ENCODE assay signal across 8 cellular contexts in the genomic region with DNA sequence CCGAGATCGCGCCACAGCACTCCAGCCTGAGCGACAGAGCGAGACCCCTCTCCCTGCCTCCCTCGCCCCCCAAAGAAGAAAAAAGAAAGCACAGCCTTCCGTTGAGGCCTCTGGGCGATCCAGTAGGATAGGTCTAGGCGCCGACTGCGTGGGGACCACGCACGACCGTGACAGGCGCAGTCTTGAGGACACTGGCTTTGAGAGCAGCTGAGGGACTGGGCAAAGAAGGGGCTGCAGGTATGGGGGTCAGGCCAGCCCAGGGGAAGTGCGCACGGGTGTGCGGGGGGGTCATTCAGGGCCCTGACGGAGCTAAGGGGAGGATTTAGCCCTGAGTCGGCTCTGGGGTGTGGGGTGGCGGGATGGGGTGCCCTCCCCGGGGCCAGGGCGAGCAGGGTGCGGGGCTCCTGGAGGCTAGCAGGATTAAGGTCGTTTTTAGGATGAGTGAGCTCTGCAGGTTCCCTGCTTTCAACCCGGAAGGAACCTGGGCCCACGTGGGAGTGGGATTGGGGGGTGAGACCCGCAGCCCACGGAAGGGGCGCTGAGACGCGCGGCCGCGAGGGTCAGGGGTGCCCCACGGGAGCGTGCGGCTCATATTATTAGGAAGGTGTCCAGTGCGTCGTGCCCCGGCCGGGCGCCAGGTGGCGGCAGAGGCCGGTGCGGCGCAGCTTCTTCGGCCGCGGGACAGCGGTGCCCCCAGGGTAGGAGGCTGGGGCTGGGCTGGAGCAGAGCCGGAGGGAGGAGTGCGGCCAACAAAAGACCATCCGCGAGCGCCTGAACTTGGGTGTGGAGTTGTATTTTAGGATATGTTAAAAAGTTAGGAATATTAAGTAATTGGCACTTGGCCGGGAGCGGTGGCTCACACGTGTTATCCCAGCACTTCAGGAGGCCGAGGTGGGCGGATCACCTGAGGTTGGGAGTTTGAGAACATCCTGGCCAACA. TPM values are rescaled to one million over a fixed set of nuclear protein-coding genes. Genes with fewer than 3 reads are reported as not detected.
DNase-seq lines count a peak whose midpoint lies in the region; TF ChIP-seq lines count a peak whose summit lies in the region.

No MANE protein-coding gene starts in this region.

- H3K4me3 ChIP-seq in MG63, result peak overlapping the region; percentile 28

- H3K9me3 ChIP-seq in MG63, result no peaks in the 10 kb centered on the region

- H3K36me3 ChIP-seq in MG63, result no peaks in the 10 kb centered on the region

- CTCF ChIA-PET in HEK293T (lab: Yijun Ruan, JAX), result interaction anchor here (0.6 to 2.1 kb wide), 4 partner anchors 22 to 1043 kb away, joined by 3 to 10 read pairs (median 3); no protein-coding TSS in a partner anchor

- POLR2A ChIA-PET in HEK293T (lab: Yijun Ruan, JAX), result no interaction called here

- no peaks in the 10 kb centered on the region for H3K27me3 ChIP-seq in MG63

- DNase-seq in NCI-H524 (lab: John Stamatoyannopoulos, UW), result peak; percentile 6 to 62
- DNase-seq in NCI-H524 treated with DMSO at 0.1 percent for 48 hours (lab: John Stamatoyannopoulos, UW), result no peak
- DNase-seq in HEK293T (ENCODE audit: extremely low spot score), result peak; percentile 77
- DNase-seq in MG63, result peak; percentile 45
- DNase-seq in T1000 (lab: John Stamatoyannopoulos, UW), result peak; percentile 39
- DNase-seq in T47D (ENCODE audit: low read depth in 1 of 2, low spot score in 1 of 2), result peak; percentile 59 to 62
- peak; percentile 93 for DNase-seq in iPS-NIHi7 (ENCODE audit: extremely low spot score)
- DNase-seq in stimulated activated CD4-positive, alpha-beta T cell treated with anti-CD3 and anti-CD28 coated beads, Interleukin-12 subunit alpha, Interleukin-12 subunit beta, amount 100 ng/mL, for 4 hours, result peak; percentile 49

- in situ Hi-C loops in T47D (cut with HindIII; ENCODE audit: low pct_unique_long_range_greater_than_20kb, low sequenced_read_pairs), result no loop called here

TF ChIP-seq in HEK293T, 16 proteins besides CTCF, POLR2A, EP300 and RAD21:
- TF ChIP-seq CTBP1 (IDR thresholded peaks at IDR 0.05; ENCODE audit: borderline replicate concordance), result no peak
- TF ChIP-seq L3MBTL2 (conservative IDR thresholded peaks at IDR 0.05), result 0 out of 2 replicates have a peak, but pooled peaks have one; percentile 7
TF ChIP-seq in HEK293T: peak in this region for 1.

RNA-seq across cellular contexts. Expression of a gene that starts 20.5 kb away (rescaled TPM):
- total RNA-seq in MG63 (2014; rRNA removed; shearing (Covaris generic); ENCODE audit: low replicate concordance), result 4.4 and 43.2 TPM in 2 replicates
